Comparison of ENCODE assay signal across 1 cellular context in the genomic region with DNA sequence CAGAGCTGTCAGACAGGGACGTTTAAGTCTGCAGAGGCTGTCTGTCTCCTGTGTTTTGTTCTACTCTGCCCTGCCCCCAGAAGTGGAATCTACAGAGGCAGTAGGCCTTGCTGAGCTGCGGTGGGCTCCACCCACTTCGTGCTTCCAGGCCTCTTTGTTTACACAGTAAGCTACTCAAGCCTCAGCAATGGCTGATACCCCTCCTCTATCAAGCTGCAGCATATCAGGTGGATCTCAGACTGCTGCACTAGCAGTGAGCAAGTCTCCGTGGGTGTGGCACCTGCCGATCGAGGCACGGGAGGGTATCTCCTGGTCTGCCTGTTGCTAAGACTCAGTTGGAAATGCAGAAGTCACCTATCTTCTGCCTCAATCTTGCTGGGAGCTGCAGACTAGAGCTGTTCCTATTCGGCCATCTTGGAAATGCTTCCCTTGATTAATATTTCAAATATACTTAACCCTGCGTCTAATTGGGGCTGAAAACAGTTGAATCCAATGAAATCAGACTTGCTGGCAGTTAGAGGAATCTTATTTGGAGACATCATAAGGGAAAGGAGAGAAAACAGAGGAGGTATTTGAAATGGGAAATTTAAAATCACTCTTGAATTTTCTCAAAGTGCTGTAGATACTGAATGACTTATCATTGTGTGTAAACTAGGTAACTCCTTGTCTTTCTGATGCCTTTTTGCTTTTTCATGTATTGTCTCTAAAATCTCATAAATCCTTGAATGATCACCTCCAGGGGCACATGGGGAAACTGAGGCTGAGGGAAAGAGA.
TF ChIP-seq lines count a peak whose summit lies in the region.

No MANE protein-coding gene starts in this region.

TF ChIP-seq in A549, 52 proteins besides CTCF, POLR2A, EP300 and RAD21 (continued from another document):
- TF ChIP-seq, protein P1, sequence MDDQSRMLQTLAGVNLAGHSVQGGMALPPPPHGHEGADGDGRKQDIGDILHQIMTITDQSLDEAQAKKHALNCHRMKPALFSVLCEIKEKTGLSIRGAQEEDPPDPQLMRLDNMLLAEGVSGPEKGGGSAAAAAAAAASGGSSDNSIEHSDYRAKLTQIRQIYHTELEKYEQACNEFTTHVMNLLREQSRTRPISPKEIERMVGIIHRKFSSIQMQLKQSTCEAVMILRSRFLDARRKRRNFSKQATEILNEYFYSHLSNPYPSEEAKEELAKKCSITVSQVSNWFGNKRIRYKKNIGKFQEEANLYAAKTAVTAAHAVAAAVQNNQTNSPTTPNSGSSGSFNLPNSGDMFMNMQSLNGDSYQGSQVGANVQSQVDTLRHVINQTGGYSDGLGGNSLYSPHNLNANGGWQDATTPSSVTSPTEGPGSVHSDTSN (IDR thresholded peaks at IDR 0.05): no peak
- no peak for TF ChIP-seq MAFK (IDR thresholded peaks at IDR 0.05; ENCODE audit: partially characterized antibody)
- no peak for TF ChIP-seq CHD2 (IDR thresholded peaks at IDR 0.05; ENCODE audit: low read length, partially characterized antibody)
- no peak for TF ChIP-seq POLR2AphosphoS2 (conservative IDR thresholded peaks at IDR 0.05; ENCODE audit: low read length)
- no peak for TF ChIP-seq RFX5 (IDR thresholded peaks at IDR 0.05)
- TF ChIP-seq, protein P2, sequence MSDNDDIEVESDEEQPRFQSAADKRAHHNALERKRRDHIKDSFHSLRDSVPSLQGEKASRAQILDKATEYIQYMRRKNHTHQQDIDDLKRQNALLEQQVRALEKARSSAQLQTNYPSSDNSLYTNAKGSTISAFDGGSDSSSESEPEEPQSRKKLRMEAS (IDR thresholded peaks at IDR 0.05): no peak
